In genomic region chr21:42007541-42007940, GRCh38 we compare ENCODE assay signal across 25 cellular contexts. TPM values are rescaled to one million over a fixed set of nuclear protein-coding genes. Genes with fewer than 3 reads are reported as not detected.
DNase-seq lines count a peak whose midpoint lies in the region; ATAC-seq and TF ChIP-seq lines count a peak whose summit lies in the region.
"Had no signal": no experiment of that assay in that cellular context is flagged by ENCODE, and none has a peak within 500 bp of the region (broad histone marks: within the 10 kb centered on the region; RNA-seq: fewer than 3 reads in every experiment).

No MANE protein-coding gene starts in this region.

- H3K56ac ChIP-seq in IMR-90 (ENCODE audit: extremely low read depth, insufficient read depth, low read length): no peak overlapping the region

- H3K27ac ChIP-seq in IMR-90 (ENCODE audit: insufficient read depth, low read length) (no peak overlapping the region), gastrocnemius medialis (no peak overlapping the region)
- H3K27ac ChIP-seq: BLaER1 treated with 17β-estradiol and CSF1 and Interleukin-3, amounts not matched to agents 10 nM and 100 nM; pancreas; SK-N-MC; suprapubic skin had no signal

- TF ChIP-seq POLR2A in IMR-90 (IDR thresholded peaks at IDR 0.05; ENCODE audit: low read depth, low read length): no peak
- TF ChIP-seq POLR2A in gastrocnemius medialis (IDR thresholded peaks at IDR 0.05): no peak

- H3K9ac ChIP-seq in IMR-90 (ENCODE audit: low read depth, low read length): no peak overlapping the region
- H3K9ac ChIP-seq: BLaER1 treated with 17β-estradiol and CSF1 and Interleukin-3, amounts not matched to agents 10 nM and 100 nM had no signal

- H4K91ac ChIP-seq in IMR-90 (ENCODE audit: insufficient read depth, low read depth, low read length): no peak overlapping the region; the same call in 1 of the 2 replicates

- peak overlapping the region; percentile 91 for H3K4me3 Mint-ChIP-seq in activated T-cell treated with anti-CD3 and anti-CD28 coated beads, Interleukin-2, amount 50 U/mL, for 24 hours
- peak overlapping the region; percentile 0 for H3K4me3 Mint-ChIP-seq in activated naive CD8-positive, alpha-beta T cell treated with anti-CD3 and anti-CD28 coated beads, Interleukin-2, amount 50 U/mL, for 24 hours
- peak overlapping the region; percentile 15 for H3K4me3 Mint-ChIP-seq in progenitor cell of endocrine pancreas (ENCODE audit: low read depth)

- no peaks in the 10 kb centered on the region for H3K27me3 Mint-ChIP-seq in activated T-cell treated with anti-CD3 and anti-CD28 coated beads, Interleukin-2, amount 50 U/mL, for 24 hours
- peaks cover 5% of the 10 kb centered on the region for H3K27me3 Mint-ChIP-seq in activated naive CD8-positive, alpha-beta T cell treated with anti-CD3 and anti-CD28 coated beads, Interleukin-2, amount 50 U/mL, for 24 hours
- peaks cover 3% of the 10 kb centered on the region for H3K27me3 Mint-ChIP-seq in progenitor cell of endocrine pancreas

- H4K5ac ChIP-seq in IMR-90 (ENCODE audit: low read depth, low read length): peak overlapping the region; percentile 38; the same call in 1 of the 2 replicates

- no peak overlapping the region for H3K4me2 ChIP-seq in IMR-90 (ENCODE audit: low read depth, low read length)

- no peak overlapping the region for H3K18ac ChIP-seq in IMR-90 (ENCODE audit: low read depth, low read length)

- peak overlapping the region; percentile 60 for H3K27ac Mint-ChIP-seq in activated T-cell treated with anti-CD3 and anti-CD28 coated beads, Interleukin-2, amount 50 U/mL, for 24 hours
- peak overlapping the region; percentile 45 for H3K27ac Mint-ChIP-seq in activated naive CD8-positive, alpha-beta T cell treated with anti-CD3 and anti-CD28 coated beads, Interleukin-2, amount 50 U/mL, for 24 hours
- H3K27ac Mint-ChIP-seq in progenitor cell of endocrine pancreas: no peak overlapping the region

- no peaks in the 10 kb centered on the region for H4K20me1 ChIP-seq in IMR-90 (ENCODE audit: insufficient read depth, low read length)

- intact Hi-C loops in IMR-90 (cut with micrococcal nuclease) (no loop called here), gastrocnemius medialis (cut with DNase I; ENCODE audit: low total_unique reads) (no loop called here)

- peak overlapping the region; percentile 77; the same call in 1 of the 2 replicates for H3K23ac ChIP-seq in IMR-90 (ENCODE audit: low read depth, low read length)

- in situ Hi-C loops in IMR-90 (cut with MboI; ENCODE audit: low sequenced_read_pairs) (no loop called here), gastrocnemius medialis (cut with MboI; ENCODE audit: low sequenced_read_pairs in 4 of 4) (loop anchor here in 1 of 4 donors (25.0 kb wide), 1 partner anchor 105 kb away; no protein-coding TSS in a partner anchor)

- H3K9me3 Mint-ChIP-seq in activated T-cell treated with anti-CD3 and anti-CD28 coated beads, Interleukin-2, amount 50 U/mL, for 24 hours: no peaks in the 10 kb centered on the region
- no peaks in the 10 kb centered on the region for H3K9me3 Mint-ChIP-seq in activated naive CD8-positive, alpha-beta T cell treated with anti-CD3 and anti-CD28 coated beads, Interleukin-2, amount 50 U/mL, for 24 hours
- H3K9me3 Mint-ChIP-seq in progenitor cell of endocrine pancreas (ENCODE audit: low read depth): no peaks in the 10 kb centered on the region

- dilution Hi-C loops in IMR-90 (cut with HindIII; ENCODE audit: low sequenced_read_pairs, unreplicated experiment): no loop called here

- peaks cover 20% of the 10 kb centered on the region for H3K9me1 ChIP-seq in IMR-90 (ENCODE audit: insufficient read depth, low read length)

- H3K79me1 ChIP-seq in IMR-90 (ENCODE audit: low read depth in 1 of 2, low read length in 2 of 2): peaks cover 23 to 63% of the 10 kb centered on the region in 2 experiments

- H2BK120ac ChIP-seq in IMR-90 (ENCODE audit: low read depth, low read length): no peak overlapping the region

- H2AFZ ChIP-seq in IMR-90 (replicated peaks; ENCODE audit: low read length, poor library complexity): no peak overlapping the region

- POLR2A ChIA-PET in IMR-90 (lab: Charles Lee; ENCODE audit: unreplicated experiment): no interaction called here

- TF ChIP-seq CTCF in IMR-90 (conservative IDR thresholded peaks at IDR 0.05; ENCODE audit: low read depth, low read length): no peak
- no peak for TF ChIP-seq CTCF in progenitor cell of endocrine pancreas (IDR thresholded peaks at IDR 0.05; ENCODE audit: unreplicated experiment)
- no peak for TF ChIP-seq CTCF in gastrocnemius medialis (IDR thresholded peaks at IDR 0.05 in 4 of 5, conservative IDR thresholded peaks at IDR 0.05 in 1 of 5)

- H3K4me1 Mint-ChIP-seq in activated T-cell treated with anti-CD3 and anti-CD28 coated beads, Interleukin-2, amount 50 U/mL, for 24 hours (ENCODE audit: low read depth): peaks cover 64% of the 10 kb centered on the region
- H3K4me1 Mint-ChIP-seq in activated naive CD8-positive, alpha-beta T cell treated with anti-CD3 and anti-CD28 coated beads, Interleukin-2, amount 50 U/mL, for 24 hours: peaks cover 71% of the 10 kb centered on the region
- H3K4me1 Mint-ChIP-seq in progenitor cell of endocrine pancreas (ENCODE audit: low read depth): peaks cover 22% of the 10 kb centered on the region

- H3K27me3 ChIP-seq in IMR-90 (ENCODE audit: control insufficient read depth, insufficient read depth, low read length): no peaks in the 10 kb centered on the region
- no peaks in the 10 kb centered on the region for H3K27me3 ChIP-seq in gastrocnemius medialis
- H3K27me3 ChIP-seq: pancreas, suprapubic skin had no signal

- peaks cover 62% of the 10 kb centered on the region for H3K36me3 Mint-ChIP-seq in activated T-cell treated with anti-CD3 and anti-CD28 coated beads, Interleukin-2, amount 50 U/mL, for 24 hours (ENCODE audit: low read depth)
- peaks cover 39% of the 10 kb centered on the region for H3K36me3 Mint-ChIP-seq in activated naive CD8-positive, alpha-beta T cell treated with anti-CD3 and anti-CD28 coated beads, Interleukin-2, amount 50 U/mL, for 24 hours (ENCODE audit: low read depth)
- peaks cover 12% of the 10 kb centered on the region for H3K36me3 Mint-ChIP-seq in progenitor cell of endocrine pancreas (ENCODE audit: insufficient read depth)

- no peak overlapping the region for H2AK9ac ChIP-seq in IMR-90 (replicated peaks; ENCODE audit: low read depth, low read length, poor library complexity)

- 0 out of 3 replicates have a peak overlapping the region, but pooled peaks have one; percentile 28 for H2BK15ac ChIP-seq in IMR-90 (ENCODE audit: low read depth, low read length)

- no peak for TF ChIP-seq RAD21 in IMR-90 (IDR thresholded peaks at IDR 0.05; ENCODE audit: low read length)

- no TSS peak for BruUV-seq in IMR-90 (replicated peaks; lab: Mats Ljungman, UMichigan)

- WGBS in IMR-90 (ENCODE audit: extremely low coverage in 2 of 2, insufficient read length in 1 of 2), 2 experiments: 94% methylated on average over 4 of the region's 5 CpGs; no CpG with 5 or more reads in 1 of the 2 experiments

- H3K9me3 ChIP-seq in IMR-90 (ENCODE audit: control insufficient read depth, insufficient read depth, low read length): no peaks in the 10 kb centered on the region
- no peaks in the 10 kb centered on the region for H3K9me3 ChIP-seq in gastrocnemius medialis
- H3K9me3 ChIP-seq: BLaER1 treated with 17β-estradiol and CSF1 and Interleukin-3, amounts not matched to agents 10 nM and 100 nM; HAP-1; pancreas; suprapubic skin had no signal

- peak overlapping the region; percentile 64; the same call in 1 of the 2 replicates for H3K4ac ChIP-seq in IMR-90 (ENCODE audit: low read depth, low read length)

- H3K4me3 ChIP-seq in IMR-90 (ENCODE audit: insufficient read depth, low read depth, low read length): no peak overlapping the region
- no peak overlapping the region for H3K4me3 ChIP-seq in gastrocnemius medialis
- H3K4me3 ChIP-seq: BLaER1 treated with 17β-estradiol and CSF1 and Interleukin-3, amounts not matched to agents 10 nM and 100 nM; HAP-1; pancreas; SK-N-MC; suprapubic skin had no signal

- H3K14ac ChIP-seq in IMR-90 (replicated peaks; ENCODE audit: low read depth, low read length): no peak overlapping the region

- CTCF ChIA-PET in IMR-90 (lab: Yijun Ruan, JAX): interaction anchor here (1.1 kb wide), 1 partner anchor 105 kb away, joined by 3 read pairs; no protein-coding TSS in a partner anchor

- peaks cover 5% of the 10 kb centered on the region for H3K36me3 ChIP-seq in IMR-90 (ENCODE audit: control insufficient read depth, insufficient read depth, low read length)
- H3K36me3 ChIP-seq in gastrocnemius medialis: no peaks in the 10 kb centered on the region
- H3K36me3 ChIP-seq: pancreas had no signal

- no peak overlapping the region for H2BK20ac ChIP-seq in IMR-90 (ENCODE audit: low read depth, low read length)

- H4K8ac ChIP-seq in IMR-90 (ENCODE audit: low read depth in 2 of 2, low read length in 2 of 2): no peak overlapping the region

- H3K4me1 ChIP-seq in IMR-90 (ENCODE audit: control insufficient read depth, insufficient read depth, low read length) (peaks cover 14% of the 10 kb centered on the region), gastrocnemius medialis (peaks cover 5 to 18% of the 10 kb centered on the region in 2 donors)

- peak overlapping the region; percentile 30; the same call in 1 of the 2 replicates for H2AK5ac ChIP-seq in IMR-90 (ENCODE audit: low read depth, low read length)

- ATAC-seq in IMR-90 (ENCODE audit: low read depth): no peak
- ATAC-seq in activated naive CD8-positive, alpha-beta T cell treated with anti-CD3 and anti-CD28 coated beads, Interleukin-2, amount 50 U/mL, for 24 hours: no peak
- no peak for ATAC-seq in GM19351 (IDR thresholded peaks at IDR 0.05; ENCODE audit: unreplicated experiment)
- ATAC-seq in gastrocnemius medialis: no peak
- ATAC-seq: left colon; naive thymus-derived CD8-positive, alpha-beta T cell; pancreas; sciatic nerve had no signal

- no peak for DNase-seq in activated T-cell treated with anti-CD3 and anti-CD28 coated beads, Interleukin-2, amount 50 U/mL, for 24 hours
- no peak for DNase-seq in activated T-cell treated with anti-CD3 and anti-CD28 coated beads for 4 hours
- DNase-seq in IMR-90: no peak
- DNase-seq in activated naive CD8-positive, alpha-beta T cell treated with anti-CD3 and anti-CD28 coated beads, Interleukin-2, amount 50 U/mL, for 24 hours: no peak
- DNase-seq in progenitor cell of endocrine pancreas (ENCODE audit: low spot score, unreplicated experiment): no peak
- no peak for DNase-seq in globus pallidus (ENCODE audit: low spot score)
- DNase-seq in gastrocnemius medialis: no peak
- DNase-seq: activated effector memory CD4-positive, alpha-beta T cell treated with Interleukin-2 at 50 U/mL for 16 hours; amygdala; cortex of kidney; DMS 273 treated with DMSO at 0.1 percent for 48 hours; left colon; naive thymus-derived CD8-positive, alpha-beta T cell; NCI-H1436; NCI-H2171; NCI-H524; pancreas; stimulated activated CD4-positive, alpha-beta T cell treated with anti-CD3 and anti-CD28 coated beads, Interleukin-15, amount 100 ng/mL, for 24 hours; stimulated activated CD8-positive, alpha-beta memory T cell treated with anti-CD3 and anti-CD28 coated beads, Interleukin-4, amount 100 ng/mL, for 48 hours had no signal

- no peak overlapping the region for H2BK5ac ChIP-seq in IMR-90 (ENCODE audit: low read depth, low read length, poor library complexity, severe bottlenecking)

RNA-seq across cellular contexts. Expression of gene ZBTB21, which starts 2.6 kb away (rescaled TPM):
- total RNA-seq in IMR-90 (2012; rRNA removed) (12.0 and 13.6 TPM in 2 replicates), progenitor cell of endocrine pancreas (15.7 and 18.6 TPM in 2 replicates), gastrocnemius medialis (1 to 10 TPM; 1.9 to 5.0 (median 4.0) TPM)
- 6.8 and 7.8 TPM in 2 replicates for polyA plus RNA-seq in IMR-90 (2012; rRNA removed)
- polyA plus RNA-seq in IMR-90 (2012; cell fraction: cytosol; rRNA removed): 2.4 and 2.8 TPM in 2 replicates
- 4.6 and 22.7 TPM in 2 replicates for polyA plus RNA-seq in IMR-90 (2012; cell fraction: nucleus; rRNA removed; ENCODE audit: low replicate concordance)

RNA-seq across cellular contexts. Expression of gene C2CD2, which starts 53.7 kb away (rescaled TPM):
- 19.4 and 25.3 TPM in 2 replicates for total RNA-seq in IMR-90 (2012; rRNA removed)
- polyA plus RNA-seq in IMR-90 (2012; rRNA removed): 10.6 and 15.6 TPM in 2 replicates
- polyA plus RNA-seq in IMR-90 (2012; cell fraction: cytosol; rRNA removed): 5.8 and 8.5 TPM in 2 replicates
- polyA plus RNA-seq in IMR-90 (2012; cell fraction: nucleus; rRNA removed; ENCODE audit: low replicate concordance): 28.1 and 43.3 TPM in 2 replicates
- 24.8 and 26.3 TPM in 2 replicates for total RNA-seq in progenitor cell of endocrine pancreas
- 1 to 10 TPM; 1.7 to 7.2 (median 2.4) TPM for total RNA-seq in gastrocnemius medialis

Comparison
In these comparisons a context has a peak if more than half of its experiments do, and no peak if none do; other contexts are left out.
1. H3K4me3 Mint-ChIP-seq: peak in every context shown above with its lines; median percentile 91 in activated T-cell treated with anti-CD3 and anti-CD28 coated beads, Interleukin-2, amount 50 U/mL, for 24 hours; 15 in progenitor cell of endocrine pancreas; 0 in activated naive CD8-positive, alpha-beta T cell treated with anti-CD3 and anti-CD28 coated beads, Interleukin-2, amount 50 U/mL, for 24 hours.